In the genomic region with DNA sequence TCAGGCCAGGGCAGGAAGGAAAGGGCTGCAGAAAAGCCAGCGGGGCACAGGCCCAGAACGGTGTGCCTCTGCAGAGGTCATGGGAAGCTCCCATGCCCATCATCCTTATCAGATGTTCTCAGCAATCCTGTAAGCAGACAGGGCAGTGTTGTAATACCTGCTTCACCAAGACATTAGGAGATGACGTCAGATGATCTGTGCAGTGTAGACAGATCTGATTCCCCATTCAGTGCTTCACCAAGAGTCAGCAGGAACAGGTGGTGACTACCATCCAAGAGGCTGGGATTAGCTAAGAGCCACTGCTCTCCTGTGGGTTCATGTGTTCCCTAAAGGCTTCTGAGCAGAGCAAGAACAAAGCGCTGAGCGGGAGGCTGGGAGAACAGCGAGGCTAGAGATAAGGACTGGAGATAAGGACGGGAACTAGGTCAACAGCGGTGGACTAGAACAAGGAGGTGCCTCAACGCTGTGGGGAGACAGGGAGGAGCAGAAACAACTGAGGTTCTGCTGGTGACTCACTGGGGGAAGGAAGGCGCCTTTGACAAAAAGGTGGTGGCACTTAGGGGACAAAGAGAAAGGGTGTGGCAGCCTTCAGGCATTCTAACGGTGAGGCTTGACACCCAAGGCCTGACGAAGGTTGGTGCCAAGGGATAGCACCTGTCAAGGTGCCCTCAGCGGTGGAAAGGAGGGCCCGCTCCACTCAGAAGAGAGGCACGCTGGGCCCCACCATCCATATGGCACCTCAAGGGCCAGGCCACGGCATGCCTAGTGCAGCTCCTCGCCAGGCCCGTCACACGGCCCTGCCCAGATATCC, we compare ENCODE assay signal across 8 cellular contexts. TPM values are rescaled to one million over a fixed set of nuclear protein-coding genes. Genes with fewer than 3 reads are reported as not detected.
DNase-seq lines count a peak whose midpoint lies in the region; ATAC-seq and TF ChIP-seq lines count a peak whose summit lies in the region.

No MANE protein-coding gene starts in this region.

- intact Hi-C loops in gastrocnemius medialis (cut with DNase I; ENCODE audit: low total_unique reads): loop anchor here (2.0 kb wide), 1 partner anchor 29 kb away; the partner anchor contains the start of gene CCDC12

- no peaks in the 10 kb centered on the region for H3K9me3 ChIP-seq in fibroblast of lung (ENCODE audit: control insufficient read depth, insufficient read depth, low read depth, low read length)
- H3K9me3 ChIP-seq in gastrocnemius medialis: no peaks in the 10 kb centered on the region

- DNase-seq in NK-92 treated with Interleukin-12 subunit alpha and Interleukin-12 subunit beta, amount 100 ng/mL, for 24 hours (lab: John Stamatoyannopoulos, UW): peak; percentile 49
- DNase-seq in NK-92 (lab: John Stamatoyannopoulos, UW; ENCODE audit: unreplicated experiment) (no peak), fibroblast of lung (ENCODE audit: low read depth in 2 of 2) (peak; percentile 28 to 61), gastrocnemius medialis (peak; percentile 73 to 91), NCI-H2081 treated with DMSO at 0.1 percent for 48 hours (lab: John Stamatoyannopoulos, UW) (no peak)
- DNase-seq in activated CD8-positive, alpha-beta memory T cell treated with anti-CD3 and anti-CD28 coated beads, Interleukin-2, amount 50 U/mL, for 1 hour (ENCODE audit: extremely low read depth): peak; percentile 64

- H3K36me3 ChIP-seq in fibroblast of lung (ENCODE audit: control insufficient read depth, insufficient read depth, low read length) (peaks cover 2% of the 10 kb centered on the region), gastrocnemius medialis (no peaks in the 10 kb centered on the region)

- no peak overlapping the region for H3K4me3 ChIP-seq in fibroblast of lung (replicated peaks in 1 of 4; ENCODE audit: control extremely low read depth in 1 of 4, insufficient read depth in 1 of 4, low read depth in 3 of 4, low read length in 4 of 4)
- no peak overlapping the region for H3K4me3 ChIP-seq in gastrocnemius medialis

- in situ Hi-C loops in gastrocnemius medialis (cut with MboI; ENCODE audit: low sequenced_read_pairs in 4 of 4): no loop called here

- no peak overlapping the region for H3K4me2 ChIP-seq in fibroblast of lung (ENCODE audit: extremely low read depth, insufficient read depth, low read length)

- H3K79me2 ChIP-seq in fibroblast of lung (ENCODE audit: control insufficient read depth, insufficient read depth, low read length): peaks cover 85% of the 10 kb centered on the region

- H3K9ac ChIP-seq in fibroblast of lung (ENCODE audit: insufficient read depth, low read length): no peak overlapping the region

- H3K4me1 ChIP-seq in fibroblast of lung (ENCODE audit: control insufficient read depth, extremely low read depth, insufficient read depth, low read length) (peaks cover 2% of the 10 kb centered on the region), gastrocnemius medialis (peaks cover 72 to 87% of the 10 kb centered on the region in 2 donors)

- peak; percentile 95 to 96 for ATAC-seq in gastrocnemius medialis
- no peak for ATAC-seq in HG03521 (IDR thresholded peaks at IDR 0.05; ENCODE audit: unreplicated experiment)
- ATAC-seq in HG03196 (IDR thresholded peaks at IDR 0.05; ENCODE audit: unreplicated experiment): no peak

- H3K27me3 ChIP-seq in fibroblast of lung (ENCODE audit: control insufficient read depth, insufficient read depth, low read length): no peaks in the 10 kb centered on the region
- no peaks in the 10 kb centered on the region for H3K27me3 ChIP-seq in gastrocnemius medialis

- no peaks in the 10 kb centered on the region for H4K20me1 ChIP-seq in fibroblast of lung (ENCODE audit: control insufficient read depth, extremely low read depth, insufficient read depth, low read length)

- TF ChIP-seq CTCF in fibroblast of lung (conservative IDR thresholded peaks at IDR 0.05 in 1 of 2, IDR thresholded peaks at IDR 0.05 in 1 of 2; ENCODE audit: low read depth in 1 of 2, low read length in 2 of 2): no peak
- no peak for TF ChIP-seq CTCF in gastrocnemius medialis (IDR thresholded peaks at IDR 0.05 in 4 of 5, conservative IDR thresholded peaks at IDR 0.05 in 1 of 5)

- no peak overlapping the region for H3K27ac ChIP-seq in fibroblast of lung (ENCODE audit: insufficient read depth, low read length)
- H3K27ac ChIP-seq in gastrocnemius medialis: peak overlapping the region; percentile 86 to 91 (median 88)

- no peak overlapping the region for H2AFZ ChIP-seq in fibroblast of lung (ENCODE audit: low read length)

- TF ChIP-seq POLR2A in gastrocnemius medialis (IDR thresholded peaks at IDR 0.05): peak; percentile 26 to 62

RNA-seq across cellular contexts. Expression of gene CCDC12, which starts 28.4 kb away (rescaled TPM):
- 25.9 and 29.2 TPM in 2 replicates for total RNA-seq in fibroblast of lung
- 28.0 and 28.4 TPM in 2 replicates for polyA plus RNA-seq in fibroblast of lung
- polyA plus RNA-seq in fibroblast of lung (2012): 31.7 and 39.5 TPM in 2 replicates
- polyA minus RNA-seq in fibroblast of lung (ENCODE audit: low replicate concordance): 22.0 and 34.3 TPM in 2 replicates
- total RNA-seq in gastrocnemius medialis: 10 to 100 TPM; 24.6 to 32.0 (median 29.0) TPM

RNA-seq across cellular contexts. Expression of gene NBEAL2, which starts 31.3 kb away (rescaled TPM):
- total RNA-seq in fibroblast of lung (2.1 and 4.5 TPM in 2 replicates), gastrocnemius medialis (1 to 10 TPM; 4.1 to 8.7 (median 7.5) TPM)
- 1.5 and 2.5 TPM in 2 replicates for polyA plus RNA-seq in fibroblast of lung
- polyA plus RNA-seq in fibroblast of lung (2012): 2.1 and 3.3 TPM in 2 replicates
- 23.4 and 24.0 TPM in 2 replicates for polyA minus RNA-seq in fibroblast of lung (ENCODE audit: low replicate concordance)

Comparison
In these comparisons a context has a peak if more than half of its experiments do, and no peak if none do; other contexts are left out.
1. DNase-seq: peak in NK-92 treated with Interleukin-12 subunit alpha and Interleukin-12 subunit beta, amount 100 ng/mL, for 24 hours (single experiment), activated CD8-positive, alpha-beta memory T cell treated with anti-CD3 and anti-CD28 coated beads, Interleukin-2, amount 50 U/mL, for 1 hour (single experiment), fibroblast of lung (2 of 2) and gastrocnemius medialis (2 of 2); none in NK-92 (single experiment) and NCI-H2081 treated with DMSO at 0.1 percent for 48 hours (single experiment).
2. ATAC-seq: peak in gastrocnemius medialis (2 of 2); none in HG03521 (single experiment) and HG03196 (single experiment).